9 cellular contexts compared by ENCODE assay signal in genomic region chr9:87950765-87951488, GRCh38. TPM values are rescaled to one million over a fixed set of nuclear protein-coding genes. Genes with fewer than 3 reads are reported as not detected.
DNase-seq lines count a peak whose midpoint lies in the region; ATAC-seq and TF ChIP-seq lines count a peak whose summit lies in the region.
"Had no signal": no experiment of that assay in that cellular context is flagged by ENCODE, and none has a peak within 500 bp of the region (broad histone marks: within the 10 kb centered on the region; RNA-seq: fewer than 3 reads in every experiment).

No MANE protein-coding gene starts in this region.

- no peaks in the 10 kb centered on the region for H3K4me1 ChIP-seq in mammary epithelial cell (ENCODE audit: insufficient read depth, low read length)

- dilution Hi-C loops in mammary epithelial cell (cut with HindIII; ENCODE audit: low sequenced_read_pairs): no loop called here

- H3K4me1 Mint-ChIP-seq in nephron progenitor cell: no peaks in the 10 kb centered on the region

- peaks cover 8% of the 10 kb centered on the region for H3K27me3 Mint-ChIP-seq in nephron progenitor cell (ENCODE audit: low read depth, poor library complexity)

- no peak overlapping the region for H3K9ac ChIP-seq in mammary epithelial cell (ENCODE audit: insufficient read depth, low read length)

- no TSS peak for BruUV-seq in mammary epithelial cell (replicated peaks; lab: Mats Ljungman, UMichigan)

- CTCF ChIA-PET in mammary epithelial cell (lab: Charles Lee; ENCODE audit: low non-redundant PET): no interaction called here

- H3K27me3 ChIP-seq in mammary epithelial cell (ENCODE audit: insufficient read depth, low read length): no peaks in the 10 kb centered on the region

- H3K4me3 ChIP-seq in mammary epithelial cell (replicated peaks in 1 of 3; ENCODE audit: insufficient read depth in 1 of 3, low read depth in 2 of 3, low read length in 3 of 3): no peak overlapping the region

- ATAC-seq in GM19328 (IDR thresholded peaks at IDR 0.05; ENCODE audit: unreplicated experiment): no peak

- TF ChIP-seq CTCF in mammary epithelial cell (conservative IDR thresholded peaks at IDR 0.05 in 1 of 2, IDR thresholded peaks at IDR 0.05 in 1 of 2; ENCODE audit: extremely low read depth in 1 of 2, insufficient read depth in 1 of 2, low read depth in 1 of 2, low read length in 2 of 2) (peak; percentile 61 to 75), nephron progenitor cell (IDR thresholded peaks at IDR 0.05) (peak; percentile 59)

- no peaks in the 10 kb centered on the region for H3K36me3 Mint-ChIP-seq in nephron progenitor cell (ENCODE audit: low read depth)

- no peak overlapping the region for H3K27ac ChIP-seq in mammary epithelial cell (ENCODE audit: insufficient read depth, low read depth, low read length)

- intact Hi-C loops in mammary epithelial cell (cut with micrococcal nuclease): loop anchor here (1.0 to 5.0 kb wide), 6 partner anchors 90 to 641 kb away; no protein-coding TSS in a partner anchor

- H3K36me3 ChIP-seq in mammary epithelial cell (ENCODE audit: insufficient read depth, low read length): no peaks in the 10 kb centered on the region

- WGBS in mammary epithelial cell (ENCODE audit: low coverage, missing lambda C conversion rate): 23% methylated on average over 3 of the region's 4 CpGs

- no peak overlapping the region for H3K4me2 ChIP-seq in mammary epithelial cell (ENCODE audit: insufficient read depth, low read depth, low read length)

- H3K4me3 Mint-ChIP-seq in nephron progenitor cell: no peak overlapping the region

- no peaks in the 10 kb centered on the region for H3K9me3 ChIP-seq in mammary epithelial cell (replicated peaks; ENCODE audit: insufficient read depth, low read length)

- H2AFZ ChIP-seq in mammary epithelial cell (ENCODE audit: low read depth, low read length): no peak overlapping the region

- no peak overlapping the region for H3K27ac Mint-ChIP-seq in nephron progenitor cell

- DNase-seq in SHP77 (lab: John Stamatoyannopoulos, UW): peak; percentile 8 to 19
- no peak for DNase-seq in SHP77 treated with DMSO at 0.1 percent for 48 hours (lab: John Stamatoyannopoulos, UW)
- DNase-seq in NCI-H2029 treated with DMSO at 0.1 percent for 48 hours (lab: John Stamatoyannopoulos, UW): peak; percentile 30
- peak; percentile 43 for DNase-seq in mammary epithelial cell
- DNase-seq in nephron progenitor cell: no peak
- DNase-seq in superior temporal gyrus (ENCODE audit: extremely low spot score): no peak
- no peak for DNase-seq in kidney glomerular epithelial cell (lab: John Stamatoyannopoulos, UW)

- H3K79me2 ChIP-seq in mammary epithelial cell (ENCODE audit: insufficient read depth, low read length): no peaks in the 10 kb centered on the region

- in situ Hi-C loops in mammary epithelial cell (cut with MboI; ENCODE audit: low sequenced_read_pairs in 2 of 2): loop anchor here in 1 of 2 donors (10.0 to 25.0 kb wide), 2 partner anchors 624 to 1061 kb away; no protein-coding TSS in a partner anchor

- H4K20me1 ChIP-seq in mammary epithelial cell (ENCODE audit: insufficient read depth, low read length): no peaks in the 10 kb centered on the region

- peaks cover 8% of the 10 kb centered on the region for H3K9me3 Mint-ChIP-seq in nephron progenitor cell

RNA-seq across cellular contexts. Expression of gene CDK20, which starts 23.4 kb away (rescaled TPM):
- 1 to 10 TPM; 6.7 to 7.7 TPM for total RNA-seq in mammary epithelial cell
- 9.2 TPM for polyA plus RNA-seq in mammary epithelial cell
- 2.3 TPM for polyA minus RNA-seq in mammary epithelial cell

RNA-seq across cellular contexts. Expression of gene SPATA31C1, which starts 33.2 kb away (rescaled TPM):
- not detected for total RNA-seq in mammary epithelial cell
- polyA plus RNA-seq in mammary epithelial cell: not detected
- polyA minus RNA-seq in mammary epithelial cell: not detected
- total RNA-seq: activated CD8-positive, alpha-beta memory T cell treated with anti-CD3 and anti-CD28 coated beads for 36 hours had no signal

Comparison
In these comparisons a context has a peak if more than half of its experiments do, and no peak if none do; other contexts are left out.
1. DNase-seq: peak in SHP77 (2 of 2), NCI-H2029 treated with DMSO at 0.1 percent for 48 hours (single experiment) and mammary epithelial cell (single experiment); none in SHP77 treated with DMSO at 0.1 percent for 48 hours (single experiment), nephron progenitor cell (single experiment), superior temporal gyrus (single experiment) and kidney glomerular epithelial cell (single experiment).